ENCODE assay signal across 11 cellular contexts in the genomic region with DNA sequence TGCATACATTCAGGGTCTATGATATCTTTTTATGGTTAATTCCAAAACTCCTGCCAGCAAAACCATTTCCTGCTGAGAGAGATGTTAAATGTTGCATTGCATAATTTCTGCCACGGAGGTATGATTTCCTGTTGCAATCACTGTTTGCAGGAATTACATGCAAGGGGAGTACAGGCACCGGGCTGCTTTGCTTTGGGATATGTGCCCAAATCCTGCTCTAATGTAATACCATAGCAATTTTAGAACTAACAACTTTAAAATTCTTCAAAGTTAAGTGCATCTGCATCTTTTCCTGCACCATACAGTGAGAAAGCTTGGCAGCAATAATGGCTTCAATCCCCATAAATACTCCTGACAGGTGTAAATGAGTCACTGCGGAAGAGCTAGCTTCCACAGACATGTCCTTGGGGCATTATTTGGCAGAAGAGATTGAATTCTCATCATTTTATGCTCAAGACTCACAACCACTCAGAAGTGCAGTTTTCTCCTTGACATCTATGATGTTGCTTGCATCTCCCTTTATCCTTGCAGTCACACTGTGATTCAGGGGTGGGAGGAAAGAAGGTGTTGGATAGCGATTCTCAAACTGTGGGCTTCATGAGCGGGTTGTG. TPM values are rescaled to one million over a fixed set of nuclear protein-coding genes. Genes with fewer than 3 reads are reported as not detected.
DNase-seq lines count a peak whose midpoint lies in the region; ATAC-seq and TF ChIP-seq lines count a peak whose summit lies in the region.
"Had no signal": no experiment of that assay in that cellular context is flagged by ENCODE, and none has a peak within 500 bp of the region (broad histone marks: within the 10 kb centered on the region; RNA-seq: fewer than 3 reads in every experiment).

No MANE protein-coding gene starts in this region.

- no peaks in the 10 kb centered on the region for H3K36me3 ChIP-seq in right lobe of liver
- H3K36me3 ChIP-seq: suprapubic skin had no signal

- no peak overlapping the region for H3K27ac ChIP-seq in right lobe of liver
- H3K27ac ChIP-seq: parathyroid adenoma, suprapubic skin had no signal

- H3K4me3 ChIP-seq in right lobe of liver = no peak overlapping the region
- H3K4me3 ChIP-seq: suprapubic skin had no signal

- TF ChIP-seq POLR2A in right lobe of liver (IDR thresholded peaks at IDR 0.05) = no peak

- peak overlapping the region in 4 of 5 experiments; percentile 52 to 70 (median 62) for H3K4me3 Mint-ChIP-seq in brain
- H3K4me3 Mint-ChIP-seq: activated CD4-positive, alpha-beta T cell treated with anti-CD3 and anti-CD28 coated beads, Interleukin-2, amount 10 ng/mL, durations not matched to agents 24 days and 14 days had no signal

- no peaks in the 10 kb centered on the region for H3K9me3 ChIP-seq in right lobe of liver
- H3K9me3 ChIP-seq: suprapubic skin had no signal

- H3K4me1 ChIP-seq in right lobe of liver = peaks cover 0 to 17% (median 10%) of the 10 kb centered on the region in 4 donors
- H3K4me1 ChIP-seq: parathyroid adenoma had no signal

- H3K27me3 Mint-ChIP-seq in brain = no peaks in the 10 kb centered on the region

- WGBS in right lobe of liver (ENCODE audit: insufficient coverage, low coverage, low lambda C conversion rate, missing lambda C conversion rate) = 46% methylated on average over 5 of the region's 5 CpGs

- H3K4me1 Mint-ChIP-seq in brain = peaks cover 87% of the 10 kb centered on the region

- in situ Hi-C loops in ACHN (cut with HindIII; ENCODE audit: low pct_ligation_motif_present, low pct_unique_long_range_greater_than_20kb, low sequenced_read_pairs) = no loop called here

- TF ChIP-seq CTCF in brain (conservative IDR thresholded peaks at IDR 0.05) (no peak), right lobe of liver (IDR thresholded peaks at IDR 0.05) (no peak)

- no peaks in the 10 kb centered on the region for H3K9me3 Mint-ChIP-seq in brain
- H3K9me3 Mint-ChIP-seq: activated CD4-positive, alpha-beta T cell treated with anti-CD3 and anti-CD28 coated beads, Interleukin-2, amount 10 ng/mL, durations not matched to agents 24 days and 14 days had no signal

- H3K27ac Mint-ChIP-seq in brain = peak overlapping the region; percentile 17 to 84 (median 80)
- H3K27ac Mint-ChIP-seq: activated CD4-positive, alpha-beta T cell treated with anti-CD3 and anti-CD28 coated beads, Interleukin-2, amount 10 ng/mL, durations not matched to agents 24 days and 14 days had no signal

- intact Hi-C loops in right lobe of liver (cut with DNase I) = no loop called here

- ATAC-seq in right lobe of liver = peak; percentile 79 to 95 (median 86)
- ATAC-seq in GM21390 (IDR thresholded peaks at IDR 0.05; ENCODE audit: unreplicated experiment) = no peak
- ATAC-seq in HG03039 (IDR thresholded peaks at IDR 0.05; ENCODE audit: unreplicated experiment) = no peak

- H3K36me3 Mint-ChIP-seq in brain = peaks cover 54% of the 10 kb centered on the region

- no peaks in the 10 kb centered on the region for H3K27me3 ChIP-seq in right lobe of liver
- H3K27me3 ChIP-seq: suprapubic skin had no signal

- DNase-seq in ACHN = peak; percentile 84
- DNase-seq in HS-27A (ENCODE audit: low read depth) = peak; percentile 58
- DNase-seq in right lobe of liver = peak in 1 of 3 donors; percentile 58
- DNase-seq in SK-N-DZ (ENCODE audit: low spot score) = no peak
- DNase-seq in T-helper 1 cell = no peak
- DNase-seq: activated CD4-positive, alpha-beta T cell treated with anti-CD3 and anti-CD28 coated beads, Interleukin-2, amount 10 ng/mL, durations not matched to agents 24 days and 14 days had no signal

RNA-seq across cellular contexts. Expression of a gene that starts 29.6 kb away (rescaled TPM):
- 17.8 TPM for polyA plus RNA-seq in brain (ENCODE audit: insufficient read depth, low read depth, low replicate concordance)
- 10 to 100 TPM in 3 of 6 experiments, 1 to 10 TPM in 3; 8.9 to 17.5 (median 10.0) TPM for total RNA-seq in right lobe of liver
- polyA plus RNA-seq in SK-N-DZ (2014; cell fraction: cytosol; rRNA removed) = 27.6 and 36.5 TPM in 2 replicates
- polyA plus RNA-seq in SK-N-DZ (2014; cell fraction: nucleus; rRNA removed) = 18.9 and 20.8 TPM in 2 replicates
- total RNA-seq: activated CD4-positive, alpha-beta T cell treated with anti-CD3 and anti-CD28 coated beads, Interleukin-2, amount 10 ng/mL, durations not matched to agents 24 days and 14 days had no signal

Comparison
In these comparisons a context has a peak if more than half of its experiments do, and no peak if none do; other contexts are left out.
1. DNase-seq: peak in ACHN (single experiment) and HS-27A (single experiment); none in SK-N-DZ (single experiment) and T-helper 1 cell (0 of 5).
2. ATAC-seq: peak in right lobe of liver (4 of 4); none in GM21390 (single experiment) and HG03039 (single experiment).